8 cellular contexts compared by ENCODE assay signal in the genomic region with DNA sequence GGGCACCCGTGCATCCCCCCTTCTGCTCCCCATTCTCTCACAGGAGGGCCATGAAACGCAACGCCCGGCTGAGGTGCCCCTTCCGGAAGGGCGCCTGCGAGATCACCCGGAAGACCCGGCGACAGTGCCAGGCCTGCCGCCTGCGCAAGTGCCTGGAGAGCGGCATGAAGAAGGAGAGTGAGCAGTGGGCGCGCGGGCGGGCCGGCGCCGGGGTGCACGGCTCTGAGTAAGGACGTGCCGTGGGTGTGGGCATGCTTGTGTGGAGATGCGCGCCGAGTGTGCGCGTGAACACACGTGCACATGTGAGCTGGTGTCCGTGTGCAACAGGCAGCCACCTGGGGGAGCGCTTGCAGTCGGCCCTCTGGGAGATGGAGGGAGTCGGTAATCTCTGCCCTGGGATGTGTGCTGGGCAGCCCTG. TPM values are rescaled to one million over a fixed set of nuclear protein-coding genes. Genes with fewer than 3 reads are reported as not detected.
DNase-seq lines count a peak whose midpoint lies in the region; ATAC-seq and TF ChIP-seq lines count a peak whose summit lies in the region.

No MANE protein-coding gene starts in this region.

- peak overlapping the region in 1 of 10 donors; percentile 16 for H3K27ac ChIP-seq in heart right ventricle

- TF ChIP-seq CTCF in heart right ventricle (IDR thresholded peaks at IDR 0.05): peak in 5 of 9 donors; percentile 13 to 41 (median 31)

- intact Hi-C loops in heart right ventricle (cut with DNase I): no loop called here

- peak; percentile 43 for DNase-seq in NCI-H1092 treated with DMSO at 0.1 percent for 48 hours (lab: John Stamatoyannopoulos, UW)
- DNase-seq in activated T-helper 9 cell treated with anti-CD3 and anti-CD28 coated beads, Interleukin-2, amount 50 U/mL, for 16 hours (ENCODE audit: low read depth): peak; percentile 50
- peak in 1 of 2 donors; percentile 31 for DNase-seq in heart right ventricle
- DNase-seq in stimulated activated CD4-positive, alpha-beta T cell treated with anti-CD3 and anti-CD28 coated beads, Interleukin-12 subunit alpha, Interleukin-12 subunit beta, amount 100 ng/mL, for 48 hours (ENCODE audit: low read depth in 2 of 3, low spot score in 1 of 3): peak; percentile 30 to 47 (median 34)
- DNase-seq in GOT3 (lab: John Stamatoyannopoulos, UW): no peak
- no peak for DNase-seq in NCI-H1930 (lab: John Stamatoyannopoulos, UW)

- ATAC-seq in GM21717 (IDR thresholded peaks at IDR 0.05; ENCODE audit: unreplicated experiment): peak; percentile 75
- peak; percentile 36 to 72 (median 60) for ATAC-seq in heart right ventricle

- H3K4me3 ChIP-seq in GM08714 (ENCODE audit: low read length): peak overlapping the region; percentile 41; the same call in 1 of the 2 replicates
- H3K4me3 ChIP-seq in heart right ventricle: peak overlapping the region; percentile 21 to 60 (median 55)

- WGBS in heart right ventricle, 2 donors: 1 to 2% methylated on average over 33 of the region's 33 CpGs

- H3K27me3 ChIP-seq in heart right ventricle: peaks cover 0 to 11% (median 0%) of the 10 kb centered on the region in 7 donors

- peaks cover 0 to 21% (median 9%) of the 10 kb centered on the region in 9 donors for H3K4me1 ChIP-seq in heart right ventricle

- no peaks in the 10 kb centered on the region for H3K9me3 ChIP-seq in heart right ventricle

- H3K36me3 ChIP-seq in heart right ventricle: no peaks in the 10 kb centered on the region

RNA-seq across cellular contexts. Expression of gene NR1I2, which starts 28.1 kb away (rescaled TPM):
- under 1 TPM in 7 of 10 donors, not detected in 3; 0.11 to 0.31 (median 0.21) TPM for total RNA-seq in heart right ventricle
- polyA plus RNA-seq in heart right ventricle: under 1 TPM; 0.03 to 0.15 TPM

Comparison
In these comparisons a context has a peak if more than half of its experiments do, and no peak if none do; other contexts are left out.
1. DNase-seq: peak in NCI-H1092 treated with DMSO at 0.1 percent for 48 hours (single experiment), activated T-helper 9 cell treated with anti-CD3 and anti-CD28 coated beads, Interleukin-2, amount 50 U/mL, for 16 hours (single experiment) and stimulated activated CD4-positive, alpha-beta T cell treated with anti-CD3 and anti-CD28 coated beads, Interleukin-12 subunit alpha, Interleukin-12 subunit beta, amount 100 ng/mL, for 48 hours (3 of 3); none in GOT3 (single experiment) and NCI-H1930 (0 of 2).